In genomic region chr11:65382036-65382803, GRCh38 we compare ENCODE assay signal across 8 cellular contexts. TPM values are rescaled to one million over a fixed set of nuclear protein-coding genes. Genes with fewer than 3 reads are reported as not detected.
DNase-seq lines count a peak whose midpoint lies in the region; ATAC-seq, FAIRE-seq and TF ChIP-seq lines count a peak whose summit lies in the region.

A gene with protein sequence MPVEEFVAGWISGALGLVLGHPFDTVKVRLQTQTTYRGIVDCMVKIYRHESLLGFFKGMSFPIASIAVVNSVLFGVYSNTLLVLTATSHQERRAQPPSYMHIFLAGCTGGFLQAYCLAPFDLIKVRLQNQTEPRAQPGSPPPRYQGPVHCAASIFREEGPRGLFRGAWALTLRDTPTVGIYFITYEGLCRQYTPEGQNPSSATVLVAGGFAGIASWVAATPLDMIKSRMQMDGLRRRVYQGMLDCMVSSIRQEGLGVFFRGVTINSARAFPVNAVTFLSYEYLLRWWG (minus strand): TSS chr11:65382646. CDS start chr11:65381951, 695 bp downstream.

- no peaks in the 10 kb centered on the region for H3K27me3 ChIP-seq in SU-DHL-6 (ENCODE audit: low read length)
- no peaks in the 10 kb centered on the region for H3K27me3 ChIP-seq in upper lobe of right lung

- intact Hi-C loops in Right ventricle myocardium superior (cut with DNase I) (loop anchor here (5.0 kb wide), 2 partner anchors 35 to 130 kb away; no protein-coding TSS in a partner anchor), upper lobe of right lung (cut with DNase I) (no loop called here)

- peak; percentile 75 for TF ChIP-seq CTCF in SU-DHL-6 (IDR thresholded peaks at IDR 0.05; ENCODE audit: insufficient read depth, low read length, poor library complexity, severe bottlenecking)
- TF ChIP-seq CTCF in progenitor cell of endocrine pancreas (IDR thresholded peaks at IDR 0.05; ENCODE audit: unreplicated experiment) = peak; percentile 67
- TF ChIP-seq CTCF in upper lobe of right lung (IDR thresholded peaks at IDR 0.05) = peak; percentile 84

- no peak for FAIRE-seq in GM12892 (lab: Jason Lieb, UNC)

- no peaks in the 10 kb centered on the region for H3K9me2 ChIP-seq in SU-DHL-6 (replicated peaks; ENCODE audit: insufficient read depth, low read length)

- H3K27me3 Mint-ChIP-seq in activated naive CD8-positive, alpha-beta T cell treated with anti-CD3 and anti-CD28 coated beads for 36 hours = no peaks in the 10 kb centered on the region
- H3K27me3 Mint-ChIP-seq in progenitor cell of endocrine pancreas = no peaks in the 10 kb centered on the region

- H3K79me2 ChIP-seq in SU-DHL-6 (ENCODE audit: insufficient read depth, low read length) = peaks cover 7% of the 10 kb centered on the region

- H3F3A ChIP-seq in SU-DHL-6 (ENCODE audit: insufficient read depth) = 0 out of 2 replicates have a peak, but pooled peaks cover 5% of the 10 kb centered on the region

- H3K36me3 ChIP-seq in SU-DHL-6 (ENCODE audit: low read length) = no peaks in the 10 kb centered on the region
- H3K36me3 ChIP-seq in upper lobe of right lung = no peaks in the 10 kb centered on the region

- DNase-seq in GM12892 (ENCODE audit: insufficient read length) = no peak
- peak; percentile 64 for DNase-seq in NCI-H128 (lab: John Stamatoyannopoulos, UW; ENCODE audit: unreplicated experiment)
- peak; percentile 95 for DNase-seq in activated naive CD8-positive, alpha-beta T cell treated with anti-CD3 and anti-CD28 coated beads for 36 hours
- DNase-seq in Right ventricle myocardium superior = peak; percentile 93
- DNase-seq in progenitor cell of endocrine pancreas (ENCODE audit: low spot score, unreplicated experiment) = peak; percentile 58
- DNase-seq in upper lobe of right lung = peak; percentile 96

- peak within 1 kb of the TSS; percentile 43 for H3K4me3 ChIP-seq in SU-DHL-6 (ENCODE audit: insufficient read depth, low read length, poor library complexity, severe bottlenecking)
- H3K4me3 ChIP-seq in upper lobe of right lung = peak within 1 kb of the TSS; percentile 57

- no peaks in the 10 kb centered on the region for H4K20me1 ChIP-seq in SU-DHL-6 (ENCODE audit: low read depth, low read length)

- H3K36me3 Mint-ChIP-seq in activated naive CD8-positive, alpha-beta T cell treated with anti-CD3 and anti-CD28 coated beads for 36 hours = no peaks in the 10 kb centered on the region
- no peaks in the 10 kb centered on the region for H3K36me3 Mint-ChIP-seq in progenitor cell of endocrine pancreas (ENCODE audit: insufficient read depth)

- H3K4me1 Mint-ChIP-seq in activated naive CD8-positive, alpha-beta T cell treated with anti-CD3 and anti-CD28 coated beads for 36 hours = peaks cover 50% of the 10 kb centered on the region
- peaks cover 33% of the 10 kb centered on the region for H3K4me1 Mint-ChIP-seq in progenitor cell of endocrine pancreas (ENCODE audit: low read depth)

- peak; percentile 65 for ATAC-seq in HG02798 (IDR thresholded peaks at IDR 0.05; ENCODE audit: poor library complexity, unreplicated experiment)
- ATAC-seq in Right ventricle myocardium superior (ENCODE audit: poor library complexity) = peak; percentile 92
- peak; percentile 91 for ATAC-seq in upper lobe of right lung

- peak within 1 kb of the TSS; percentile 64 for H3K27ac ChIP-seq in SU-DHL-6 (ENCODE audit: low read depth, low read length)
- peak within 1 kb of the TSS; percentile 98 for H3K27ac ChIP-seq in upper lobe of right lung

- peak within 1 kb of the TSS; percentile 99 for H3K27ac Mint-ChIP-seq in activated naive CD8-positive, alpha-beta T cell treated with anti-CD3 and anti-CD28 coated beads for 36 hours
- H3K27ac Mint-ChIP-seq in progenitor cell of endocrine pancreas = peak within 1 kb of the TSS; percentile 97

- peak within 1 kb of the TSS; percentile 67 for H3K4me2 ChIP-seq in SU-DHL-6 (ENCODE audit: low read depth, low read length, poor library complexity, severe bottlenecking)

- H3K4me3 Mint-ChIP-seq in activated naive CD8-positive, alpha-beta T cell treated with anti-CD3 and anti-CD28 coated beads for 36 hours = peak within 1 kb of the TSS; percentile 87
- H3K4me3 Mint-ChIP-seq in progenitor cell of endocrine pancreas (ENCODE audit: low read depth) = peak within 1 kb of the TSS; percentile 50

- peak; percentile 76; the same call in 1 of the 2 replicates for TF ChIP-seq POLR2A in GM12892 (IDR thresholded peaks at IDR 0.05; ENCODE audit: low read depth, low read length)

- H3K9ac ChIP-seq in SU-DHL-6 (ENCODE audit: low read length) = peak within 1 kb of the TSS; percentile 56

- H2AFZ ChIP-seq in SU-DHL-6 (ENCODE audit: low read depth, low read length, severe bottlenecking) = peak within 1 kb of the TSS; percentile 87

- H3K9me3 Mint-ChIP-seq in activated naive CD8-positive, alpha-beta T cell treated with anti-CD3 and anti-CD28 coated beads for 36 hours = no peaks in the 10 kb centered on the region
- no peaks in the 10 kb centered on the region for H3K9me3 Mint-ChIP-seq in progenitor cell of endocrine pancreas (ENCODE audit: low read depth)

- H3K9me3 ChIP-seq in SU-DHL-6 (ENCODE audit: insufficient read depth, low read length) = no peaks in the 10 kb centered on the region
- no peaks in the 10 kb centered on the region for H3K9me3 ChIP-seq in upper lobe of right lung

- peaks cover 59% of the 10 kb centered on the region for H3K4me1 ChIP-seq in upper lobe of right lung

RNA-seq across cellular contexts. Expression of the gene that starts here (rescaled TPM):
- polyA plus RNA-seq in GM12892 (2012; ENCODE audit: missing spikeins) = 17.9 TPM
- 10 to 100 TPM; 15.4 to 15.7 TPM for total RNA-seq in activated naive CD8-positive, alpha-beta T cell treated with anti-CD3 and anti-CD28 coated beads for 36 hours
- 5.3 TPM for total RNA-seq in Right ventricle myocardium superior
- 4.0 and 5.3 TPM in 2 replicates for total RNA-seq in progenitor cell of endocrine pancreas
- 11.5 TPM for total RNA-seq in upper lobe of right lung
